Comparison of ENCODE assay signal across 8 cellular contexts in genomic region chr2:160666019-160666676, GRCh38.
A peak's percentile ranks its signal among the peaks of the same experiment; 100 is the strongest.
DNase-seq lines count a peak whose midpoint lies in the region; ATAC-seq lines count a peak whose summit lies in the region.

No MANE protein-coding gene starts in this region.

- H3K4me3 ChIP-seq in duodenal mucosa (ENCODE audit: low read depth in 1 of 2, low read length in 2 of 2) = no peak overlapping the region

- peak overlapping the region; percentile 65 for H3K27ac ChIP-seq in duodenal mucosa (ENCODE audit: low read depth, low read length)

- DNase-seq in activated T-cell treated with anti-CD3 and anti-CD28 coated beads, Interleukin-2, amount 50 U/mL, for 24 hours = no peak
- no peak for DNase-seq in activated T-cell treated with anti-CD3 and anti-CD28 coated beads for 4 hours
- DNase-seq in NOMO-1 treated with DMSO at 0.1 percent for 48 hours (lab: John Stamatoyannopoulos, UW; ENCODE audit: unreplicated experiment) = peak; percentile 82
- DNase-seq in myocyte (ENCODE audit: low read depth) = peak; percentile 86
- no peak for DNase-seq in amygdala (lab: John Stamatoyannopoulos, UW)
- DNase-seq in activated CD4-positive, alpha-beta T cell treated with anti-CD3 and anti-CD28 coated beads, Interleukin-2, amount 10 ng/mL, durations not matched to agents 7 days and 5 days = no peak

- peak overlapping the region in 1 of 2 donors; percentile 15 for H3K9ac ChIP-seq in duodenal mucosa (ENCODE audit: low read depth in 1 of 2, low read length in 2 of 2)

- H3K27ac Mint-ChIP-seq in activated T-cell treated with anti-CD3 and anti-CD28 coated beads, Interleukin-2, amount 50 U/mL, for 24 hours = peak overlapping the region; percentile 48
- no peak overlapping the region for H3K27ac Mint-ChIP-seq in activated CD4-positive, alpha-beta T cell treated with anti-CD3 and anti-CD28 coated beads, Interleukin-2, amount 10 ng/mL, durations not matched to agents 7 days and 5 days

- H3K27me3 Mint-ChIP-seq in activated T-cell treated with anti-CD3 and anti-CD28 coated beads, Interleukin-2, amount 50 U/mL, for 24 hours = no peaks in the 10 kb centered on the region
- no peaks in the 10 kb centered on the region for H3K27me3 Mint-ChIP-seq in activated CD4-positive, alpha-beta T cell treated with anti-CD3 and anti-CD28 coated beads, Interleukin-2, amount 10 ng/mL, durations not matched to agents 7 days and 5 days

- H3K4me1 Mint-ChIP-seq in activated T-cell treated with anti-CD3 and anti-CD28 coated beads, Interleukin-2, amount 50 U/mL, for 24 hours (ENCODE audit: low read depth) = peaks cover 22% of the 10 kb centered on the region
- peaks cover 18% of the 10 kb centered on the region for H3K4me1 Mint-ChIP-seq in activated CD4-positive, alpha-beta T cell treated with anti-CD3 and anti-CD28 coated beads, Interleukin-2, amount 10 ng/mL, durations not matched to agents 7 days and 5 days

- no peaks in the 10 kb centered on the region for H3K9me3 ChIP-seq in duodenal mucosa (ENCODE audit: control insufficient read depth in 1 of 2, low read length in 2 of 2)

- H3K36me3 Mint-ChIP-seq in activated T-cell treated with anti-CD3 and anti-CD28 coated beads, Interleukin-2, amount 50 U/mL, for 24 hours (ENCODE audit: low read depth) = no peaks in the 10 kb centered on the region
- no peaks in the 10 kb centered on the region for H3K36me3 Mint-ChIP-seq in activated CD4-positive, alpha-beta T cell treated with anti-CD3 and anti-CD28 coated beads, Interleukin-2, amount 10 ng/mL, durations not matched to agents 7 days and 5 days (ENCODE audit: low read depth)

- peaks cover 0 to 4% of the 10 kb centered on the region in 2 donors for H3K4me1 ChIP-seq in duodenal mucosa (ENCODE audit: control insufficient read depth in 1 of 2, insufficient read depth in 2 of 2, low read length in 2 of 2)

- POLR2A ChIA-PET in activated CD4-positive, alpha-beta T cell treated with anti-CD3 and anti-CD28 coated beads, Interleukin-2, amount 10 ng/mL, durations not matched to agents 7 days and 5 days (lab: Charles Lee) = no interaction called here

- H3K27me3 ChIP-seq in duodenal mucosa (ENCODE audit: control insufficient read depth in 1 of 2, insufficient read depth in 2 of 2, low read length in 2 of 2) = no peaks in the 10 kb centered on the region

- H3K36me3 ChIP-seq in duodenal mucosa (ENCODE audit: control insufficient read depth in 1 of 2, insufficient read depth in 2 of 2, low read length in 2 of 2) = no peaks in the 10 kb centered on the region

- H3K4me3 Mint-ChIP-seq in activated T-cell treated with anti-CD3 and anti-CD28 coated beads, Interleukin-2, amount 50 U/mL, for 24 hours = peak overlapping the region; percentile 52
- H3K4me3 Mint-ChIP-seq in activated CD4-positive, alpha-beta T cell treated with anti-CD3 and anti-CD28 coated beads, Interleukin-2, amount 10 ng/mL, durations not matched to agents 7 days and 5 days = no peak overlapping the region

- peak; percentile 84 for ATAC-seq in HG03095 (IDR thresholded peaks at IDR 0.05; ENCODE audit: unreplicated experiment)

- CTCF ChIA-PET in activated CD4-positive, alpha-beta T cell treated with anti-CD3 and anti-CD28 coated beads, Interleukin-2, amount 10 ng/mL, durations not matched to agents 7 days and 5 days (lab: Charles Lee) = no interaction called here

- no peaks in the 10 kb centered on the region for H3K9me3 Mint-ChIP-seq in activated T-cell treated with anti-CD3 and anti-CD28 coated beads, Interleukin-2, amount 50 U/mL, for 24 hours
- H3K9me3 Mint-ChIP-seq in activated CD4-positive, alpha-beta T cell treated with anti-CD3 and anti-CD28 coated beads, Interleukin-2, amount 10 ng/mL, durations not matched to agents 7 days and 5 days = peaks cover 3% of the 10 kb centered on the region

Comparison
In these comparisons a context has a peak if more than half of its experiments do, and no peak if none do; other contexts are left out.
1. DNase-seq: peak in NOMO-1 treated with DMSO at 0.1 percent for 48 hours (single experiment) and myocyte (single experiment); none in activated T-cell treated with anti-CD3 and anti-CD28 coated beads, Interleukin-2, amount 50 U/mL, for 24 hours (single experiment), activated T-cell treated with anti-CD3 and anti-CD28 coated beads for 4 hours (single experiment), amygdala (0 of 56) and activated CD4-positive, alpha-beta T cell treated with anti-CD3 and anti-CD28 coated beads, Interleukin-2, amount 10 ng/mL, durations not matched to agents 7 days and 5 days (single experiment).